In genomic region chr1:41239988-41240610, GRCh38 we compare ENCODE assay signal across 1 cellular context.
TF ChIP-seq lines count a peak whose summit lies in the region.

No MANE protein-coding gene starts in this region.

TF ChIP-seq in HepG2, 621 proteins besides CTCF, POLR2A, EP300 and RAD21 (continued from another document and continues in another):
- no peak for TF ChIP-seq DZIP1 (CRISPR knock-in tag; IDR thresholded peaks at IDR 0.05)
- TF ChIP-seq IRX3 (CRISPR knock-in tag; IDR thresholded peaks at IDR 0.05; ENCODE audit: borderline replicate concordance, low read depth): no peak
- no peak for TF ChIP-seq KDM5A (IDR thresholded peaks at IDR 0.05; ENCODE audit: borderline replicate concordance, low read length)
- TF ChIP-seq ZNF564 (CRISPR knock-in tag; IDR thresholded peaks at IDR 0.05): peak; percentile 64; the same call in 1 of the 2 replicates
- TF ChIP-seq GZF1 (CRISPR knock-in tag; IDR thresholded peaks at IDR 0.05): no peak; the same call in 1 of the 2 replicates
- TF ChIP-seq ZNF567 (CRISPR knock-in tag; IDR thresholded peaks at IDR 0.05; ENCODE audit: borderline replicate concordance): no peak
- TF ChIP-seq EZH2 (conservative IDR thresholded peaks at IDR 0.05; ENCODE audit: low read depth, low read length): no peak
- no peak for TF ChIP-seq FOSL1 (CRISPR knock-in tag; IDR thresholded peaks at IDR 0.05; ENCODE audit: borderline replicate concordance)
- TF ChIP-seq SRY (CRISPR knock-in tag; IDR thresholded peaks at IDR 0.05): no peak
- peak; percentile 33; the same call in 1 of the 2 replicates for TF ChIP-seq ZNF770 (CRISPR knock-in tag; IDR thresholded peaks at IDR 0.05)
- TF ChIP-seq ZNF235 (CRISPR knock-in tag; IDR thresholded peaks at IDR 0.05; ENCODE audit: borderline replicate concordance): no peak
- no peak for TF ChIP-seq ZBTB26 (CRISPR knock-in tag; IDR thresholded peaks at IDR 0.05; ENCODE audit: borderline replicate concordance)
- no peak for TF ChIP-seq NFKB2 (CRISPR knock-in tag; IDR thresholded peaks at IDR 0.05; ENCODE audit: borderline replicate concordance)
- TF ChIP-seq FOXM1 (CRISPR knock-in tag; IDR thresholded peaks at IDR 0.05): no peak
- TF ChIP-seq BCL6 (CRISPR knock-in tag; IDR thresholded peaks at IDR 0.05): peak; percentile 82
- no peak for TF ChIP-seq ZNF224 (CRISPR knock-in tag; IDR thresholded peaks at IDR 0.05)
- TF ChIP-seq ZNF280D (CRISPR knock-in tag; IDR thresholded peaks at IDR 0.05): 0 out of 2 replicates have a peak, but pooled peaks have one; percentile 51
- peak; percentile 90 for TF ChIP-seq ZFP36 (IDR thresholded peaks at IDR 0.05; ENCODE audit: borderline replicate concordance, low read depth, low read length, partially characterized antibody)
- TF ChIP-seq ELF4 (CRISPR knock-in tag; IDR thresholded peaks at IDR 0.05; ENCODE audit: borderline replicate concordance): no peak
- TF ChIP-seq TP53 (CRISPR knock-in tag; conservative IDR thresholded peaks at IDR 0.05): no peak
- TF ChIP-seq SIX1 (CRISPR knock-in tag; IDR thresholded peaks at IDR 0.05; ENCODE audit: borderline replicate concordance): peak; percentile 81; the same call in 1 of the 2 replicates
- TF ChIP-seq HDAC1 (CRISPR knock-in tag; IDR thresholded peaks at IDR 0.05): peak; percentile 72
- TF ChIP-seq MYPOP (CRISPR knock-in tag; IDR thresholded peaks at IDR 0.05): no peak
- no peak for TF ChIP-seq CSRNP2 (CRISPR knock-in tag; conservative IDR thresholded peaks at IDR 0.05; ENCODE audit: low read depth)
- no peak for TF ChIP-seq KDM2A (CRISPR knock-in tag; IDR thresholded peaks at IDR 0.05; ENCODE audit: borderline replicate concordance, low read depth)
- TF ChIP-seq ZNF724P (CRISPR knock-in tag; IDR thresholded peaks at IDR 0.05; ENCODE audit: borderline replicate concordance): no peak
- no peak for TF ChIP-seq ZNF256 (CRISPR knock-in tag; conservative IDR thresholded peaks at IDR 0.05)
- no peak for TF ChIP-seq ZNF337 (CRISPR knock-in tag; IDR thresholded peaks at IDR 0.05; ENCODE audit: borderline replicate concordance, low read depth)
- no peak for TF ChIP-seq ZNF646 (CRISPR knock-in tag; IDR thresholded peaks at IDR 0.05)
- no peak for TF ChIP-seq ZFP41 (CRISPR knock-in tag; IDR thresholded peaks at IDR 0.05; ENCODE audit: borderline replicate concordance)
- 0 out of 2 replicates have a peak, but pooled peaks have one; percentile 26 for TF ChIP-seq GMEB1 (CRISPR knock-in tag; IDR thresholded peaks at IDR 0.05; ENCODE audit: borderline replicate concordance)
- 0 out of 2 replicates have a peak, but pooled peaks have one; percentile 18 for TF ChIP-seq MNT (IDR thresholded peaks at IDR 0.05)
- no peak for TF ChIP-seq ZNF572 (CRISPR knock-in tag; IDR thresholded peaks at IDR 0.05)
- no peak for TF ChIP-seq MAFG (CRISPR knock-in tag; IDR thresholded peaks at IDR 0.05)
